ENCODE assay signal across 1 cellular context in genomic region chr17:81536299-81537290, GRCh38.
TF ChIP-seq lines count a peak whose summit lies in the region.

No MANE protein-coding gene starts in this region.

TF ChIP-seq in GM12878, 131 proteins besides CTCF, POLR2A, EP300 and RAD21 (continued from another document):
- peak; percentile 27 for TF ChIP-seq BCL3 (IDR thresholded peaks at IDR 0.05; ENCODE audit: borderline replicate concordance, insufficient read depth, low read depth, low read length, poor library complexity, severe bottlenecking)
- peak; percentile 45; the same call in 1 of the 2 replicates for TF ChIP-seq POLR2AphosphoS2 (IDR thresholded peaks at IDR 0.05; ENCODE audit: low read depth, low read length)
